Comparison of ENCODE assay signal across 11 cellular contexts in genomic region chr1:151905443-151906323, GRCh38. TPM values are rescaled to one million over a fixed set of nuclear protein-coding genes. Genes with fewer than 3 reads are reported as not detected.
DNase-seq lines count a peak whose midpoint lies in the region; ATAC-seq and TF ChIP-seq lines count a peak whose summit lies in the region.
"Not testable (repeated sequence)": the region's sequence is repeated elsewhere in the genome, so short reads cannot be mapped to it uniquely, and the experiment has no call there.
"Had no signal": no experiment of that assay in that cellular context is flagged by ENCODE, and none has a peak within 500 bp of the region (broad histone marks: within the 10 kb centered on the region; RNA-seq: fewer than 3 reads in every experiment).

No MANE protein-coding gene starts in this region.

- H3K27me3 Mint-ChIP-seq in CD4-positive, alpha-beta memory T cell; central memory CD8-positive, alpha-beta T cell: not testable (repeated sequence)

- H3K27ac ChIP-seq in CD4-positive, alpha-beta memory T cell (ENCODE audit: low read depth, low read length) = peak overlapping the region; percentile 36
- H3K27ac ChIP-seq in testis = peak overlapping the region; percentile 54 to 59

- peaks cover 36 to 49% of the 10 kb centered on the region in 2 donors for H3K36me3 Mint-ChIP-seq in CD4-positive, alpha-beta memory T cell
- H3K36me3 Mint-ChIP-seq in central memory CD8-positive, alpha-beta T cell (ENCODE audit: insufficient read depth) = not testable (repeated sequence)

- intact Hi-C loops in CD4-positive, alpha-beta memory T cell (cut with micrococcal nuclease) = loop anchor here (2.0 to 5.0 kb wide), 3 partner anchors 15 to 68 kb away; partner anchors contain the start of gene C2CD4D
- intact Hi-C loops in left ventricle myocardium superior (cut with micrococcal nuclease); testis (cut with DNase I; ENCODE audit: low total_unique reads): not testable (repeated sequence)

- H3K4me1 ChIP-seq in CD4-positive, alpha-beta memory T cell (ENCODE audit: insufficient read depth, low read length) = peaks cover 90% of the 10 kb centered on the region
- peaks cover 11% of the 10 kb centered on the region for H3K4me1 ChIP-seq in testis

- POLR2A ChIA-PET in CD4-positive, alpha-beta memory T cell (lab: Charles Lee; ENCODE audit: partially characterized antibody) = interaction anchor here (0.7 to 9.6 kb wide), 16 partner anchors 10 to 850 kb away, joined by 3 to 248 read pairs (median 4); partner anchors contain the start of genes C2CD4D, MRPL9, S100A10 and S100A11

- H3K36me3 ChIP-seq in CD4-positive, alpha-beta memory T cell (ENCODE audit: insufficient read depth, low read length); testis (ENCODE audit: low read depth, missing control alignments): not testable (repeated sequence)

- not testable (repeated sequence) for TF ChIP-seq CTCF in testis (IDR thresholded peaks at IDR 0.05)

- not testable (repeated sequence) for TF ChIP-seq POLR2A in testis (IDR thresholded peaks at IDR 0.05)

- peak overlapping the region in 1 of 2 donors; percentile 13 for H3K4me3 ChIP-seq in CD4-positive, alpha-beta memory T cell (ENCODE audit: low read length in 2 of 2)
- H3K4me3 ChIP-seq in testis = not testable (repeated sequence)

- H3K27me3 ChIP-seq in CD4-positive, alpha-beta memory T cell (ENCODE audit: insufficient read depth, low read length); testis: not testable (repeated sequence)

- 73 to 74% methylated on average over 6 to 22 of the region's 22 CpGs for WGBS in testis, 2 donors

- not testable (repeated sequence) for H3K9me3 ChIP-seq in CD4-positive, alpha-beta memory T cell (ENCODE audit: control insufficient read depth in 1 of 2, low read length in 2 of 2); testis

- H3K4me3 Mint-ChIP-seq in CD4-positive, alpha-beta memory T cell = peak overlapping the region; percentile 44 to 85 (median 68)
- H3K4me3 Mint-ChIP-seq in central memory CD8-positive, alpha-beta T cell = peak overlapping the region; percentile 42

- peaks cover 0 to 32% (median 26%) of the 10 kb centered on the region in 8 donors for H3K9me3 Mint-ChIP-seq in CD4-positive, alpha-beta memory T cell
- H3K9me3 Mint-ChIP-seq in central memory CD8-positive, alpha-beta T cell = not testable (repeated sequence)

- peaks cover 42 to 78% (median 61%) of the 10 kb centered on the region in 4 donors for H3K4me1 Mint-ChIP-seq in CD4-positive, alpha-beta memory T cell
- peaks cover 48% of the 10 kb centered on the region for H3K4me1 Mint-ChIP-seq in central memory CD8-positive, alpha-beta T cell

- CTCF ChIA-PET in CD4-positive, alpha-beta memory T cell (lab: Charles Lee; ENCODE audit: partially characterized antibody) = interaction anchor here (1.0 to 4.5 kb wide), 10 partner anchors 7 to 95 kb away, joined by 3 to 48 read pairs (median 6); partner anchors contain the start of gene S100A10

- peak overlapping the region; percentile 83 to 95 (median 91) for H3K27ac Mint-ChIP-seq in CD4-positive, alpha-beta memory T cell
- peak overlapping the region; percentile 83 for H3K27ac Mint-ChIP-seq in central memory CD8-positive, alpha-beta T cell (ENCODE audit: low read depth)

- ATAC-seq in central memory CD8-positive, alpha-beta T cell (replicated peaks; ENCODE audit: extremely low read depth, poor library complexity, severe bottlenecking); left ventricle myocardium superior: not testable (repeated sequence)

- peak in 2 of 5 donors; percentile 16 to 50 for DNase-seq in CD4-positive, alpha-beta memory T cell
- DNase-seq in NCI-H226 (peak; percentile 49), activated gamma-delta T cell treated with Interleukin-2 at 50 U/mL for 16 hours (peak; percentile 22), left ventricle myocardium superior (peak; percentile 31), non-pigmented ciliary epithelial cell (ENCODE audit: low read depth) (peak; percentile 18)
- peak; percentile 39 for DNase-seq in activated CD4-positive, alpha-beta T cell treated with anti-CD3 and anti-CD28 coated beads for 48 hours
- DNase-seq in central memory CD8-positive, alpha-beta T cell (ENCODE audit: low spot score in 2 of 2); testis: not testable (repeated sequence)

RNA-seq across cellular contexts. Expression of gene THEM4, which starts 3.6 kb away (rescaled TPM):
- 100 to 1,000 TPM; 105 to 106 TPM for total RNA-seq in CD4-positive, alpha-beta memory T cell
- 100 to 1,000 TPM; 113 to 122 TPM for polyA plus RNA-seq in CD4-positive, alpha-beta memory T cell
- total RNA-seq in left ventricle myocardium superior = 16.6 TPM
- 10 to 100 TPM; 35.0 to 42.0 TPM for total RNA-seq in testis
- polyA plus RNA-seq in testis (ENCODE audit: insufficient read depth, low read depth, low replicate concordance) = 33.5 TPM

RNA-seq across cellular contexts. Expression of gene THEM5, which starts 52.2 kb away (rescaled TPM):
- total RNA-seq in CD4-positive, alpha-beta memory T cell = not detected
- under 1 TPM in 1 of 2 donors, not detected in 1; 0.40 TPM for polyA plus RNA-seq in CD4-positive, alpha-beta memory T cell
- not detected for total RNA-seq in left ventricle myocardium superior
- not detected for total RNA-seq in testis
- polyA plus RNA-seq in testis (ENCODE audit: insufficient read depth, low read depth, low replicate concordance) = 0.57 TPM
- total RNA-seq: left lobe of liver, SK-MEL-5, thoracic aorta had no signal
